Comparison of ENCODE assay signal across 14 cellular contexts in genomic region chr7:2735744-2736143, GRCh38. TPM values are rescaled to one million over a fixed set of nuclear protein-coding genes. Genes with fewer than 3 reads are reported as not detected.
DNase-seq lines count a peak whose midpoint lies in the region; ATAC-seq and TF ChIP-seq lines count a peak whose summit lies in the region.
"Had no signal": no experiment of that assay in that cellular context is flagged by ENCODE, and none has a peak within 500 bp of the region (broad histone marks: within the 10 kb centered on the region; RNA-seq: fewer than 3 reads in every experiment).

No MANE protein-coding gene starts in this region.

- no peak overlapping the region for H3K4ac ChIP-seq in H9 (ENCODE audit: low read depth, low read length)

- H3K36me3 ChIP-seq in stomach (peaks cover 0 to 8% (median 8%) of the 10 kb centered on the region in 4 donors), left lung (peaks cover 0 to 7% of the 10 kb centered on the region in 2 donors)

- peaks cover 16 to 29% (median 22%) of the 10 kb centered on the region in 3 experiments; a peak in 6 of 7 replicates for H3K36me3 Mint-ChIP-seq in H9 (ENCODE audit: insufficient read depth in 1 of 3, low read depth in 3 of 3)
- H3K36me3 Mint-ChIP-seq in naive B cell = peaks cover 16 to 23% of the 10 kb centered on the region in 2 donors
- H3K36me3 Mint-ChIP-seq: natural killer cell had no signal

- H3K56ac ChIP-seq in H9 (ENCODE audit: insufficient read length, low read depth, low read length) = no peak overlapping the region

- DNase-seq in H9 (no peak), naive B cell (no peak), stomach (peak; percentile 20), DMS153 (lab: John Stamatoyannopoulos, UW) (no peak), left lung (no peak)
- DNase-seq: activated CD4-positive, alpha-beta T cell treated with anti-CD3 and anti-CD28 coated beads for 1 hour; BE2C; foreskin melanocyte; natural killer cell; NCI-H526; stimulated activated CD4-positive, alpha-beta T cell treated with anti-CD3 and anti-CD28 coated beads, Interleukin-1b, Interleukin-23, amount 100 ng/mL, for 48 hours had no signal

- no peak overlapping the region for H3K4me3 ChIP-seq in stomach
- no peak overlapping the region for H3K4me3 ChIP-seq in left lung
- H3K4me3 ChIP-seq: lung had no signal

- H2AK5ac ChIP-seq in H9 (ENCODE audit: insufficient read length, low read length) = no peak overlapping the region

- H4K20me1 ChIP-seq in H9 (ENCODE audit: control insufficient read depth, insufficient read depth, insufficient read length) = no peaks in the 10 kb centered on the region

- H3K4me3 Mint-ChIP-seq in H9 = no peak overlapping the region
- peak overlapping the region in 7 of 8 donors; percentile 48 to 85 (median 78) for H3K4me3 Mint-ChIP-seq in naive B cell
- H3K4me3 Mint-ChIP-seq: natural killer cell had no signal

- H2BK5ac ChIP-seq in H9 (ENCODE audit: insufficient read length, low read length) = no peak overlapping the region

- no peaks in the 10 kb centered on the region for H3K9me3 Mint-ChIP-seq in H9
- no peaks in the 10 kb centered on the region for H3K9me3 Mint-ChIP-seq in naive B cell
- H3K9me3 Mint-ChIP-seq: natural killer cell had no signal

- H3K14ac ChIP-seq in H9 (ENCODE audit: insufficient read depth, low read length) = no peak overlapping the region

- H2BK20ac ChIP-seq in H9 (ENCODE audit: low read depth, low read length, poor library complexity, severe bottlenecking) = no peak overlapping the region

- no peak for TF ChIP-seq POLR2A in stomach (IDR thresholded peaks at IDR 0.05)

- no peak overlapping the region for H2BK12ac ChIP-seq in H9 (ENCODE audit: insufficient read length, low read depth, low read length)

- no peak for TF ChIP-seq EP300 in stomach (IDR thresholded peaks at IDR 0.05)

- intact Hi-C loops in stomach (cut with DNase I; ENCODE audit: low total_unique reads) (no loop called here), left lung (cut with DNase I) (no loop called here)

- no peak overlapping the region for H3K18ac ChIP-seq in H9 (ENCODE audit: insufficient read length, low read depth, low read length)

- no peak overlapping the region for H3K9ac ChIP-seq in H9 (ENCODE audit: extremely low read depth, insufficient read length, low read length)

- H4K91ac ChIP-seq in H9 (ENCODE audit: insufficient read length, low read depth, low read length) = no peak overlapping the region

- H3K23me2 ChIP-seq in H9 (ENCODE audit: insufficient read length, low read depth, low read length, poor library complexity, severe bottlenecking) = no peaks in the 10 kb centered on the region

- H3K27me3 Mint-ChIP-seq in H9 (ENCODE audit: low read depth) (no peaks in the 10 kb centered on the region), naive B cell (no peaks in the 10 kb centered on the region)

- H3K4me1 ChIP-seq in H9 (ENCODE audit: insufficient read depth, low read length) (no peaks in the 10 kb centered on the region; the same call in 1 of the 2 replicates), stomach (peaks cover 15 to 46% (median 33%) of the 10 kb centered on the region in 4 donors), left lung (peaks cover 5 to 60% of the 10 kb centered on the region in 2 donors)

- peaks cover 8% of the 10 kb centered on the region for H3K79me1 ChIP-seq in H9 (ENCODE audit: insufficient read depth, low read depth, low read length, poor library complexity, severe bottlenecking)

- H2BK15ac ChIP-seq in H9 (ENCODE audit: low read depth, low read length) = no peak overlapping the region

- no peak overlapping the region for H3K23ac ChIP-seq in H9 (ENCODE audit: insufficient read length, low read depth, low read length)

- no CpG with 5 or more reads among the region's 13 CpGs for WGBS in H9 (ENCODE audit: extremely low coverage, insufficient read length, low lambda C conversion rate)
- 84 to 91% (median 90%) methylated on average over 6 to 13 of the region's 13 CpGs for WGBS in stomach, 5 donors

- H3K27ac ChIP-seq in H9 (ENCODE audit: insufficient read length, low read depth, low read length) (no peak overlapping the region), VCaP (peak overlapping the region; percentile 88; the same call in 1 of the 2 replicates), stomach (no peak overlapping the region), left lung (no peak overlapping the region)

- H2BK120ac ChIP-seq in H9 (ENCODE audit: low read depth, low read length, poor library complexity, severe bottlenecking) = no peak overlapping the region

- peaks cover 2% of the 10 kb centered on the region; the same call in 1 of the 2 replicates for H3K79me2 ChIP-seq in H9 (ENCODE audit: insufficient read depth, low read length)

- H3T11ph ChIP-seq in H9 (ENCODE audit: low read length) = no peak overlapping the region

- H3K9me3 ChIP-seq in H9 (ENCODE audit: control insufficient read depth, low read depth, low read length) (no peaks in the 10 kb centered on the region), stomach (no peaks in the 10 kb centered on the region), left lung (peaks cover 0 to 4% of the 10 kb centered on the region in 2 donors)
- H3K9me3 ChIP-seq: BE2C had no signal

- no peak overlapping the region for H3K4me2 ChIP-seq in H9 (ENCODE audit: insufficient read depth, insufficient read length, low read length)

- H3K27ac Mint-ChIP-seq in H9 (peak overlapping the region; percentile 59 to 79 (median 75); a peak in 5 of 7 replicates), naive B cell (peak overlapping the region in 4 of 6 donors; percentile 61 to 97 (median 89))

- H2AFZ ChIP-seq in H9 (ENCODE audit: low read length) = no peak overlapping the region

- H4K5ac ChIP-seq in H9 (ENCODE audit: insufficient read length, low read depth, low read length) = no peak overlapping the region

- H3K4me1 Mint-ChIP-seq in H9 = peaks cover 19 to 21% of the 10 kb centered on the region in 2 experiments
- H3K4me1 Mint-ChIP-seq in naive B cell = peaks cover 60 to 83% (median 75%) of the 10 kb centered on the region in 3 donors

- no peak for TF ChIP-seq CTCF in H9 (conservative IDR thresholded peaks at IDR 0.05)
- no peak for TF ChIP-seq CTCF in VCaP (conservative IDR thresholded peaks at IDR 0.05)
- no peak for TF ChIP-seq CTCF in stomach (IDR thresholded peaks at IDR 0.05)
- TF ChIP-seq CTCF in left lung (IDR thresholded peaks at IDR 0.05) = no peak

- no peak overlapping the region for H4K8ac ChIP-seq in H9 (replicated peaks; ENCODE audit: insufficient read length, low read depth, low read length)

- H3K27me3 ChIP-seq in H9 (ENCODE audit: insufficient read depth, low read length) = no peaks in the 10 kb centered on the region
- H3K27me3 ChIP-seq in stomach = no peaks in the 10 kb centered on the region
- no peaks in the 10 kb centered on the region for H3K27me3 ChIP-seq in left lung
- H3K27me3 ChIP-seq: BE2C had no signal

- ATAC-seq in naive B cell (ENCODE audit: low read depth in 2 of 2) (no peak), left lung (no peak), HG02642 (IDR thresholded peaks at IDR 0.05; ENCODE audit: poor library complexity, unreplicated experiment) (no peak)

RNA-seq across cellular contexts. Expression of gene AMZ1, which starts 47.7 kb away (rescaled TPM):
- 0.74 and 0.90 TPM in 2 replicates for total RNA-seq in H9 (2021)
- polyA plus RNA-seq in naive B cell (ENCODE audit: low read depth in 6 of 6) = 1 to 10 TPM in 5 of 6 donors, not detected in 1; 1.4 to 3.3 (median 2.7) TPM
- 1 to 10 TPM in 1 of 5 donors, under 1 TPM in 2, not detected in 2; under 0.01 to 1.4 (median 0.45) TPM for total RNA-seq in stomach
- not detected for polyA plus RNA-seq in stomach
- 1 to 10 TPM in 1 of 2 donors, under 1 TPM in 1; 0.13 to 1.3 TPM for total RNA-seq in left lung

Comparison
In these comparisons a context has a peak if more than half of its experiments do, and no peak if none do; other contexts are left out.
1. H3K4me3 Mint-ChIP-seq: peak in naive B cell (7 of 8); none in H9 (0 of 2).